ENCODE assay signal across 10 cellular contexts in the genomic region with DNA sequence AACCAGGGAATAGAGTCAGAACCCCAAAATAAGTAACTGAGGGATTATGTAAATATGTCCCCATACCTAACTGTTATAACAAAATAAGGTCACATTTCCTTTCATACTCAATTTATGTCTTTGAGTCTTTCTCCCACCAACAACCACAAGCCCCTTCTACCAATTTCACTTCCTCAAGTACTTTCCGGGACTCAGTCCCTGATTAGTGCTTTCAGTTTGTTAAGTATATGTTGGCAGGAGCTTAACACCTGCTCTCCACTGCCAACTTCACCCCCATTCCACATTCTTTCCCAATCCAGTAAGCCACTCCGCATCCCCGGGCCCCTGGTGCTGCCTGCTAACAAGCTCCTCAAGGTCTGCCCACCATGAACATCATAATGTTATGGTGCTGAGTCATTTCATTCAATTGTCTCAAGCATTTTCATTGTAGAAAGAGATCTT.
DNase-seq lines count a peak whose midpoint lies in the region; ATAC-seq, FAIRE-seq and TF ChIP-seq lines count a peak whose summit lies in the region.
"Had no signal": no experiment of that assay in that cellular context is flagged by ENCODE, and none has a peak within 500 bp of the region (broad histone marks: within the 10 kb centered on the region; RNA-seq: fewer than 3 reads in every experiment).

No MANE protein-coding gene starts in this region.

- TF ChIP-seq CTCF in endodermal cell (conservative IDR thresholded peaks at IDR 0.05) (no peak), prostate gland (IDR thresholded peaks at IDR 0.05) (no peak), colonic mucosa (IDR thresholded peaks at IDR 0.05) (no peak)

- DNase-seq in endodermal cell = peak; percentile 67
- DNase-seq in small intestine = no peak
- DNase-seq in epidermal melanocyte (ENCODE audit: insufficient read length, low spot score) = no peak
- DNase-seq in prostate gland (ENCODE audit: low spot score) = no peak
- no peak for DNase-seq in colonic mucosa
- DNase-seq: KG1, T-helper 1 cell had no signal

- peaks cover 35% of the 10 kb centered on the region for H3K9me3 ChIP-seq in endodermal cell (ENCODE audit: control insufficient read depth, low read length)
- H3K9me3 ChIP-seq in small intestine (ENCODE audit: control insufficient read depth, low read depth) = no peaks in the 10 kb centered on the region
- H3K9me3 ChIP-seq in prostate gland = no peaks in the 10 kb centered on the region
- H3K9me3 ChIP-seq in colonic mucosa = no peaks in the 10 kb centered on the region

- peaks cover 15% of the 10 kb centered on the region for H3K4me1 Mint-ChIP-seq in endodermal cell

- H3K9me3 Mint-ChIP-seq in endodermal cell = peaks cover 35% of the 10 kb centered on the region

- peaks cover 8% of the 10 kb centered on the region for H3K4me1 ChIP-seq in endodermal cell (ENCODE audit: control insufficient read depth, insufficient read depth, low read length)
- no peaks in the 10 kb centered on the region for H3K4me1 ChIP-seq in small intestine (ENCODE audit: control insufficient read depth in 2 of 2, insufficient read depth in 1 of 2, low read depth in 1 of 2, low read length in 1 of 2)
- no peaks in the 10 kb centered on the region for H3K4me1 ChIP-seq in prostate gland (replicated peaks)
- no peaks in the 10 kb centered on the region for H3K4me1 ChIP-seq in colonic mucosa

- FAIRE-seq in small intestine (lab: Jason Lieb, UNC) = no peak

- H3K36me3 ChIP-seq in endodermal cell (ENCODE audit: control insufficient read depth, insufficient read depth, low read length) (peaks cover 4% of the 10 kb centered on the region), small intestine (ENCODE audit: control insufficient read depth in 2 of 2, insufficient read depth in 2 of 2, low read length in 2 of 2) (no peaks in the 10 kb centered on the region), prostate gland (no peaks in the 10 kb centered on the region), colonic mucosa (no peaks in the 10 kb centered on the region)

- no peak overlapping the region for H3K4me3 Mint-ChIP-seq in endodermal cell

- no peak for TF ChIP-seq POLR2A in prostate gland (IDR thresholded peaks at IDR 0.05)

- intact Hi-C loops in prostate gland (cut with DNase I) (no loop called here), colonic mucosa (cut with DNase I) (no loop called here)

- H3K9ac ChIP-seq in endodermal cell (ENCODE audit: extremely low read depth, low read length, poor library complexity, severe bottlenecking) = no peak overlapping the region
- no peak overlapping the region for H3K9ac ChIP-seq in colonic mucosa (ENCODE audit: low read depth in 2 of 2, low read length in 2 of 2)

- H3K36me3 Mint-ChIP-seq in endodermal cell (ENCODE audit: low read depth) = peaks cover 12% of the 10 kb centered on the region

- peak; percentile 94 for ATAC-seq in GM18520 (IDR thresholded peaks at IDR 0.05; ENCODE audit: unreplicated experiment)
- peak; percentile 97 for ATAC-seq in GM21723 (IDR thresholded peaks at IDR 0.05; ENCODE audit: unreplicated experiment)
- ATAC-seq in HG03520 (IDR thresholded peaks at IDR 0.05; ENCODE audit: unreplicated experiment) = peak; percentile 96

- H3K27me3 ChIP-seq in endodermal cell (ENCODE audit: control insufficient read depth, insufficient read depth, low read length, poor library complexity, severe bottlenecking) = no peaks in the 10 kb centered on the region
- no peaks in the 10 kb centered on the region for H3K27me3 ChIP-seq in small intestine (ENCODE audit: control insufficient read depth in 2 of 2, insufficient read depth in 2 of 2, low read length in 2 of 2)
- H3K27me3 ChIP-seq in prostate gland (replicated peaks; ENCODE audit: insufficient read depth) = no peaks in the 10 kb centered on the region
- no peaks in the 10 kb centered on the region for H3K27me3 ChIP-seq in colonic mucosa

- H3K27ac Mint-ChIP-seq in endodermal cell = no peak overlapping the region

- H3K27ac ChIP-seq in endodermal cell (ENCODE audit: low read depth, low read length) (no peak overlapping the region), small intestine (ENCODE audit: low read depth in 1 of 2, low read length in 1 of 2) (no peak overlapping the region), prostate gland (no peak overlapping the region), colonic mucosa (no peak overlapping the region)

- H3K4me3 ChIP-seq in endodermal cell (ENCODE audit: low read length) = no peak overlapping the region
- no peak overlapping the region for H3K4me3 ChIP-seq in small intestine (ENCODE audit: low read depth in 1 of 2, low read length in 2 of 2)
- H3K4me3 ChIP-seq in prostate gland = no peak overlapping the region
- H3K4me3 ChIP-seq in colonic mucosa = no peak overlapping the region

- no peaks in the 10 kb centered on the region for H3K27me3 Mint-ChIP-seq in endodermal cell (ENCODE audit: insufficient read depth)

- WGBS in endodermal cell (ENCODE audit: insufficient coverage in 1 of 2, insufficient read length in 1 of 2), 2 experiments = 81% methylated on average over 3 of the region's 3 CpGs; no CpG with 5 or more reads in 1 of the 2 experiments
- WGBS in small intestine, 3 donors = 69 to 77% (median 74%) methylated on average over 3 of the region's 3 CpGs
- WGBS in prostate gland = 88% methylated on average over 3 of the region's 3 CpGs
